Comparison of ENCODE assay signal across 8 cellular contexts in genomic region chr13:41263261-41263971, GRCh38. TPM values are rescaled to one million over a fixed set of nuclear protein-coding genes. Genes with fewer than 3 reads are reported as not detected.
A peak's percentile ranks its signal among the peaks of the same experiment; 100 is the strongest.
DNase-seq lines count a peak whose midpoint lies in the region; ATAC-seq and TF ChIP-seq lines count a peak whose summit lies in the region.

A gene with protein sequence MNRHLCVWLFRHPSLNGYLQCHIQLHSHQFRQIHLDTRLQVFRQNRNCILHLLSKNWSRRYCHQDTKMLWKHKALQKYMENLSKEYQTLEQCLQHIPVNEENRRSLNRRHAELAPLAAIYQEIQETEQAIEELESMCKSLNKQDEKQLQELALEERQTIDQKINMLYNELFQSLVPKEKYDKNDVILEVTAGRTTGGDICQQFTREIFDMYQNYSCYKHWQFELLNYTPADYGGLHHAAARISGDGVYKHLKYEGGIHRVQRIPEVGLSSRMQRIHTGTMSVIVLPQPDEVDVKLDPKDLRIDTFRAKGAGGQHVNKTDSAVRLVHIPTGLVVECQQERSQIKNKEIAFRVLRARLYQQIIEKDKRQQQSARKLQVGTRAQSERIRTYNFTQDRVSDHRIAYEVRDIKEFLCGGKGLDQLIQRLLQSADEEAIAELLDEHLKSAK (minus strand): TSS chr13:41263576. CDS start chr13:41260907, 2,669 bp downstream.

- CTCF ChIA-PET in activated B cell treated with CpG ODN at 0.5 μM for 24 hours (lab: Charles Lee) = interaction anchor here (0.6 kb wide), 1 partner anchor 342 kb away, joined by 3 read pairs; no protein-coding TSS in a partner anchor

- intact Hi-C loops in activated B cell treated with CpG ODN at 0.5 μM for 24 hours (cut with micrococcal nuclease) = loop anchor here (1.0 to 5.0 kb wide), 11 partner anchors 19 to 1606 kb away; partner anchors contain the start of genes COG6, ELF1, KBTBD6 and KBTBD7

- peak within 1 kb of the TSS; percentile 99 for H3K27ac Mint-ChIP-seq in activated B cell treated with CpG ODN at 0.5 μM for 24 hours

- no peak for TF ChIP-seq CTCF in activated B cell treated with CpG ODN at 0.5 μM for 24 hours (IDR thresholded peaks at IDR 0.05)

- peak within 1 kb of the TSS; percentile 96 for H3K27ac ChIP-seq in caudate nucleus (ENCODE audit: low read depth, low read length)

- peak within 1 kb of the TSS; percentile 96 for H3K4me3 Mint-ChIP-seq in activated B cell treated with CpG ODN at 0.5 μM for 24 hours

- peak; percentile 90 for DNase-seq in AG08395 (ENCODE audit: low spot score)
- DNase-seq in NCI-H2227 (lab: John Stamatoyannopoulos, UW; ENCODE audit: unreplicated experiment) = peak; percentile 72
- DNase-seq in activated B cell treated with CpG ODN at 0.5 μM for 24 hours = peak; percentile 72
- peak in 60 of 61 donors; percentile 12 to 96 (median 82) for DNase-seq in caudate nucleus (lab: John Stamatoyannopoulos, UW)
- peak; percentile 85 for DNase-seq in islet precursor cell
- DNase-seq in stimulated activated CD4-positive, alpha-beta T cell treated with anti-CD3 and anti-CD28 coated beads, Interleukin-12 subunit alpha, Interleukin-12 subunit beta, amount 100 ng/mL, for 48 hours (ENCODE audit: low read depth in 2 of 3, low spot score in 1 of 3) = peak; percentile 62 to 72 (median 68)

- peaks cover 35% of the 10 kb centered on the region for H3K36me3 Mint-ChIP-seq in activated B cell treated with CpG ODN at 0.5 μM for 24 hours (ENCODE audit: low read depth)

- peak; percentile 93 for ATAC-seq in GM18909 (IDR thresholded peaks at IDR 0.05; ENCODE audit: poor library complexity, unreplicated experiment)
- ATAC-seq in HG03159 (IDR thresholded peaks at IDR 0.05; ENCODE audit: unreplicated experiment) = peak; percentile 89
- peak; percentile 93 for ATAC-seq in activated B cell treated with CpG ODN at 0.5 μM for 24 hours (ENCODE audit: low read depth)

- H3K4me1 Mint-ChIP-seq in activated B cell treated with CpG ODN at 0.5 μM for 24 hours = peaks cover 17% of the 10 kb centered on the region

- POLR2A ChIA-PET in activated B cell treated with CpG ODN at 0.5 μM for 24 hours (lab: Charles Lee) = interaction anchor here (0.9 to 1.2 kb wide), 6 partner anchors 9 to 342 kb away, joined by 3 to 6 read pairs (median 4); partner anchors contain the start of genes KBTBD7 and NAA16

- H3K9me3 Mint-ChIP-seq in activated B cell treated with CpG ODN at 0.5 μM for 24 hours = peaks cover 1% of the 10 kb centered on the region

- H3K27me3 Mint-ChIP-seq in activated B cell treated with CpG ODN at 0.5 μM for 24 hours = no peaks in the 10 kb centered on the region

RNA-seq across cellular contexts. Expression of the gene that starts here (rescaled TPM):
- 22.2 and 26.7 TPM in 2 replicates for total RNA-seq in activated B cell treated with CpG ODN at 0.5 μM for 24 hours

Comparison
In these comparisons a context has a peak if more than half of its experiments do, and no peak if none do; other contexts are left out.
1. Peak in every context shown above with its lines: DNase-seq, ATAC-seq and H3K27ac ChIP-seq.